In genomic region chr14:91454155-91454554, GRCh38 we compare ENCODE assay signal across 19 cellular contexts. TPM values are rescaled to one million over a fixed set of nuclear protein-coding genes. Genes with fewer than 3 reads are reported as not detected.
"Had no signal": no experiment of that assay in that cellular context is flagged by ENCODE, and none has a peak within 500 bp of the region (broad histone marks: within the 10 kb centered on the region; RNA-seq: fewer than 3 reads in every experiment).

No MANE protein-coding gene starts in this region.

- H3K4me3 ChIP-seq: body of pancreas, coronary artery, left ventricle myocardium inferior, right atrium auricular region, SJSA1, smooth muscle cell had no signal

- H3K9me3 ChIP-seq: body of pancreas, left ventricle myocardium inferior, neutrophil, right atrium auricular region, SJSA1 had no signal

- H3K4me2 ChIP-seq: smooth muscle cell had no signal

- FAIRE-seq: kidney had no signal

- H3K27ac ChIP-seq: body of pancreas, coronary artery, left ventricle myocardium inferior, neutrophil, right atrium auricular region, SJSA1, VCaP had no signal

- ATAC-seq: body of pancreas had no signal

- H3K9me3 Mint-ChIP-seq: activated CD4-positive, alpha-beta T cell treated with anti-CD3 and anti-CD28 coated beads, Interleukin-2, amount 10 ng/mL, durations not matched to agents 7 days and 5 days had no signal

- H3K27ac Mint-ChIP-seq: activated CD4-positive, alpha-beta T cell treated with anti-CD3 and anti-CD28 coated beads, Interleukin-2, amount 10 ng/mL, durations not matched to agents 7 days and 5 days had no signal

- H3K4me3 Mint-ChIP-seq: activated CD4-positive, alpha-beta T cell treated with anti-CD3 and anti-CD28 coated beads, Interleukin-2, amount 10 ng/mL, durations not matched to agents 7 days and 5 days had no signal

- H3K4me1 ChIP-seq: body of pancreas, left ventricle myocardium inferior, right atrium auricular region, SJSA1 had no signal

- H3K27me3 ChIP-seq: body of pancreas, neutrophil, right atrium auricular region, SJSA1 had no signal

- DNase-seq: activated CD4-positive, alpha-beta T cell treated with anti-CD3 and anti-CD28 coated beads, Interleukin-2, amount 10 ng/mL, durations not matched to agents 7 days and 5 days; activated naive CD4-positive, alpha-beta T cell; activated T-cell treated with anti-CD3 and anti-CD28 coated beads, Interleukin-2, amount 50 U/mL, for 48 hours; amniotic stem cell; body of pancreas; central memory CD4-positive, alpha-beta T cell; effector CD8-positive, alpha-beta T cell; kidney; left ventricle myocardium inferior; mesenchymal stem cell; SW 1271; T1000; trophoblast cell had no signal

RNA-seq across cellular contexts. Expression of gene CCDC88C, which starts 36.5 kb away (rescaled TPM):
- total RNA-seq: SJSA1 had no signal
- polyA plus RNA-seq: smooth muscle cell had no signal
